1 cellular context compared by ENCODE assay signal in genomic region chr17:47895856-47896671, GRCh38.
A peak's percentile ranks its signal among the peaks of the same experiment; 100 is the strongest.
TF ChIP-seq lines count a peak whose summit lies in the region.

Gene SP2 (plus strand): TSS chr17:47896236. CDS start chr17:47896287, 51 bp downstream.

TF ChIP-seq in WTC11, 78 proteins besides CTCF, POLR2A, EP300 and RAD21 (continued from another document):
- TF ChIP-seq STAT6 (CRISPR knock-in tag; conservative IDR thresholded peaks at IDR 0.05; ENCODE audit: low read depth): no peak
- no peak; the same call in 1 of the 2 replicates for TF ChIP-seq GABPB1 (CRISPR knock-in tag; IDR thresholded peaks at IDR 0.05)
- no peak for TF ChIP-seq USF1 (CRISPR knock-in tag; IDR thresholded peaks at IDR 0.05)
- TF ChIP-seq CREM (CRISPR knock-in tag; IDR thresholded peaks at IDR 0.05): peak; percentile 88
- TF ChIP-seq ATF3 (CRISPR knock-in tag; conservative IDR thresholded peaks at IDR 0.05): no peak
- TF ChIP-seq ZNF232 (CRISPR knock-in tag; IDR thresholded peaks at IDR 0.05): 0 out of 2 replicates have a peak, but pooled peaks have one; percentile 47
- no peak for TF ChIP-seq IRF2 (CRISPR knock-in tag; IDR thresholded peaks at IDR 0.05; ENCODE audit: borderline replicate concordance, low read depth)
- no peak for TF ChIP-seq ELF4 (CRISPR knock-in tag; IDR thresholded peaks at IDR 0.05; ENCODE audit: low read depth)
- TF ChIP-seq CBFB (CRISPR knock-in tag; IDR thresholded peaks at IDR 0.05; ENCODE audit: low read depth): no peak
- no peak for TF ChIP-seq ATF2 (CRISPR knock-in tag; IDR thresholded peaks at IDR 0.05; ENCODE audit: borderline replicate concordance, low read depth)
- TF ChIP-seq SP1 (CRISPR knock-in tag; conservative IDR thresholded peaks at IDR 0.05): peak; percentile 92
- no peak for TF ChIP-seq CDX4 (CRISPR knock-in tag; IDR thresholded peaks at IDR 0.05; ENCODE audit: borderline replicate concordance)
- no peak for TF ChIP-seq MYBL2 (CRISPR knock-in tag; IDR thresholded peaks at IDR 0.05)
- TF ChIP-seq ZNF671 (CRISPR knock-in tag; IDR thresholded peaks at IDR 0.05): no peak
- no peak for TF ChIP-seq FOXP1 (CRISPR knock-in tag; IDR thresholded peaks at IDR 0.05; ENCODE audit: borderline replicate concordance)
- no peak for TF ChIP-seq ZNF121 (CRISPR knock-in tag; IDR thresholded peaks at IDR 0.05)
- TF ChIP-seq FOXP4 (CRISPR knock-in tag; IDR thresholded peaks at IDR 0.05): no peak
- TF ChIP-seq OVOL2 (CRISPR knock-in tag; IDR thresholded peaks at IDR 0.05; ENCODE audit: borderline replicate concordance): no peak
- TF ChIP-seq TP53 (CRISPR knock-in tag; IDR thresholded peaks at IDR 0.05): 0 out of 2 replicates have a peak, but pooled peaks have one; percentile 47
- TF ChIP-seq MXD4 (CRISPR knock-in tag; IDR thresholded peaks at IDR 0.05; ENCODE audit: borderline replicate concordance): no peak
- no peak for TF ChIP-seq ZNF416 (CRISPR knock-in tag; IDR thresholded peaks at IDR 0.05)
- no peak for TF ChIP-seq CREB1 (CRISPR knock-in tag; IDR thresholded peaks at IDR 0.05)
- TF ChIP-seq PRDM15 (CRISPR knock-in tag; IDR thresholded peaks at IDR 0.05): no peak
- 0 out of 2 replicates have a peak, but pooled peaks have one; percentile 39 for TF ChIP-seq HMGXB4 (CRISPR knock-in tag; IDR thresholded peaks at IDR 0.05)
- TF ChIP-seq ETV6 (CRISPR knock-in tag; IDR thresholded peaks at IDR 0.05): peak; percentile 70; the same call in 1 of the 2 replicates
- no peak for TF ChIP-seq AR (CRISPR knock-in tag; IDR thresholded peaks at IDR 0.05)
- no peak; the same call in 1 of the 2 replicates for TF ChIP-seq MAX (CRISPR knock-in tag; IDR thresholded peaks at IDR 0.05)
- TF ChIP-seq KAT7 (CRISPR knock-in tag; IDR thresholded peaks at IDR 0.05; ENCODE audit: borderline replicate concordance): 0 out of 2 replicates have a peak, but pooled peaks have one; percentile 59
- peak; percentile 82; the same call in 1 of the 2 replicates for TF ChIP-seq FOXK1 (CRISPR knock-in tag; IDR thresholded peaks at IDR 0.05)
- no peak for TF ChIP-seq ZNF281 (CRISPR knock-in tag; IDR thresholded peaks at IDR 0.05)
- no peak for TF ChIP-seq NFE2L1 (CRISPR knock-in tag; IDR thresholded peaks at IDR 0.05)
- no peak for TF ChIP-seq USF2 (CRISPR knock-in tag; IDR thresholded peaks at IDR 0.05)
